ENCODE assay signal across 34 cellular contexts in genomic region chrX:32678487-32678886, GRCh38.
"Had no signal": no experiment of that assay in that cellular context is flagged by ENCODE, and none has a peak within 500 bp of the region (broad histone marks: within the 10 kb centered on the region; RNA-seq: fewer than 3 reads in every experiment).

No MANE protein-coding gene starts in this region.

- H3K36me3 ChIP-seq: MG63 had no signal

- DNase-seq: Karpas-422, Kasumi-1, KG1, MG63, MM.1S, MV-4-11, NCI-H1048, NCI-H1092, NCI-H1092 treated with DMSO at 0.1 percent for 48 hours, NCI-H1105, NCI-H1105 treated with DMSO at 0.1 percent for 48 hours, NCI-H1417, NCI-H1417 treated with DMSO at 0.1 percent for 48 hours, NCI-H1436, NCI-H1436 treated with DMSO at 0.1 percent for 48 hours, NCI-H146, NCI-H1694 treated with DMSO at 0.1 percent for 48 hours, NCI-H187, NCI-H187 treated with DMSO at 0.1 percent for 48 hours, NCI-H1930, NCI-H2029, NCI-H2029 treated with DMSO at 0.1 percent for 48 hours, NCI-H2081, NCI-H2081 treated with DMSO at 0.1 percent for 48 hours, NCI-H2107, NCI-H2171, NCI-H2171 treated with DMSO at 0.1 percent for 48 hours, NCI-H2227 treated with DMSO at 0.1 percent for 48 hours, NCI-H226, NCI-H345, NCI-H446, NCI-H446 treated with DMSO at 0.1 percent for 48 hours, NCI-H510A had no signal

- H3K27ac ChIP-seq: KMS-11 had no signal

- H3K9me3 ChIP-seq: MG63 had no signal

- H3K27me3 ChIP-seq: MG63 had no signal

- H3K4me3 ChIP-seq: MG63 had no signal
